In the genomic region with DNA sequence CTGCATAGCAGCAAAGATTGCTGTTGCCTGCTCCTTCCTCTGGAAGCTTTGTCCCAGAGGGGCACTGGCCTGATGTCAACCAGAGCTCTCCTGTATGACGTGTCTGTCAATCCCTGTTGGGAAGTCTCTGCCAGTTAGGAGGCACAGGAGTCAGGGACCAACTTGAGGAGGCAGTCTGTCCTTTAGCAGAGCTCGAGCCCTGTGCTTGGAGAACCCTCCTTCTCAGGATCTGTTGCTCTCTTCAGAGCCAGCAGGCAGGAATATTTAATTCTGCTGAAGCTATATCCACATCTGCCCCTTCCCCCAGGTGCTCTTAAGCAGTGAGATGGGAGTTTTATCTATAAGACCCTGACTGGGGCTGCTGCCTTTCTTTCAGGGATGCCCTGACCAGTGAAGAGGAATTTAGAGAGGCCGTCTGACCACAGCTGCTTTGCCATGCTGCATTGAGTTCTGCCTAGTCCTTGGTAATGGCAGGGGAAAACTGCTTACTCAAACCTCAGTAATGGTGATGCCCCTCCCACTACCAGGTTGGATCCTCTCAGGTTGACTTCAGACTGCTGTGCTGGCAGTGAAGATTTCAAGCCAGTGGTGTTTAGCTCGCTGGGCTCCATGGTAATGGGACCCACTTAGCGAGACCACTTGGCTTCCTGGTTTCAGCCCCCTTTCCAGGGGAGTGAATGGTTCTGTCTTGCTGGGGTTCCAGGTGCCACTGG, we compare ENCODE assay signal across 2 cellular contexts.
TF ChIP-seq lines count a peak whose summit lies in the region.

No MANE protein-coding gene starts in this region.

TF ChIP-seq in HepG2, 621 proteins besides CTCF, POLR2A, EP300 and RAD21:
- no peak for TF ChIP-seq KDM6A (CRISPR knock-in tag; IDR thresholded peaks at IDR 0.05; ENCODE audit: low read depth)
- TF ChIP-seq TGIF2 (CRISPR knock-in tag; IDR thresholded peaks at IDR 0.05): no peak
- no peak for TF ChIP-seq BRCA1 (CRISPR knock-in tag; IDR thresholded peaks at IDR 0.05)
- no peak for TF ChIP-seq ZNF350 (CRISPR knock-in tag; IDR thresholded peaks at IDR 0.05; ENCODE audit: borderline replicate concordance, low read depth)
- no peak for TF ChIP-seq HOXA5 (CRISPR knock-in tag; IDR thresholded peaks at IDR 0.05)
- peak; percentile 29 for TF ChIP-seq ZNF883 (CRISPR knock-in tag; IDR thresholded peaks at IDR 0.05; ENCODE audit: not compliant biosample characterization)
- TF ChIP-seq, protein P1, sequence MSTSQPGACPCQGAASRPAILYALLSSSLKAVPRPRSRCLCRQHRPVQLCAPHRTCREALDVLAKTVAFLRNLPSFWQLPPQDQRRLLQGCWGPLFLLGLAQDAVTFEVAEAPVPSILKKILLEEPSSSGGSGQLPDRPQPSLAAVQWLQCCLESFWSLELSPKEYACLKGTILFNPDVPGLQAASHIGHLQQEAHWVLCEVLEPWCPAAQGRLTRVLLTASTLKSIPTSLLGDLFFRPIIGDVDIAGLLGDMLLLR (CRISPR knock-in tag; IDR thresholded peaks at IDR 0.05): no peak
- no peak for TF ChIP-seq PHF5A (CRISPR knock-in tag; IDR thresholded peaks at IDR 0.05; ENCODE audit: low read depth, unreplicated experiment)
- 0 out of 2 replicates have a peak, but pooled peaks have one; percentile 18 for TF ChIP-seq ZNF501 (CRISPR knock-in tag; IDR thresholded peaks at IDR 0.05)
- 0 out of 2 replicates have a peak, but pooled peaks have one; percentile 16 for TF ChIP-seq ZMYM4 (CRISPR knock-in tag; IDR thresholded peaks at IDR 0.05)
- no peak for TF ChIP-seq ZNF709 (CRISPR knock-in tag; IDR thresholded peaks at IDR 0.05)
- no peak for TF ChIP-seq ZNF20 (CRISPR knock-in tag; IDR thresholded peaks at IDR 0.05)

TF ChIP-seq in WTC11, 78 proteins besides CTCF, POLR2A, EP300 and RAD21:
- TF ChIP-seq CBFB (CRISPR knock-in tag; IDR thresholded peaks at IDR 0.05; ENCODE audit: low read depth) (no peak), JUN (CRISPR knock-in tag; IDR thresholded peaks at IDR 0.05) (no peak), GRHL2 (CRISPR knock-in tag; IDR thresholded peaks at IDR 0.05; ENCODE audit: insufficient replicate concordance, severe bottlenecking) (no peak), ZNF416 (CRISPR knock-in tag; IDR thresholded peaks at IDR 0.05) (no peak), ZNF263 (CRISPR knock-in tag; IDR thresholded peaks at IDR 0.05; ENCODE audit: low read depth) (no peak), HMGA2 (CRISPR knock-in tag; IDR thresholded peaks at IDR 0.05) (no peak), EMX1 (CRISPR knock-in tag; IDR thresholded peaks at IDR 0.05) (no peak)
- TF ChIP-seq, protein P2, sequence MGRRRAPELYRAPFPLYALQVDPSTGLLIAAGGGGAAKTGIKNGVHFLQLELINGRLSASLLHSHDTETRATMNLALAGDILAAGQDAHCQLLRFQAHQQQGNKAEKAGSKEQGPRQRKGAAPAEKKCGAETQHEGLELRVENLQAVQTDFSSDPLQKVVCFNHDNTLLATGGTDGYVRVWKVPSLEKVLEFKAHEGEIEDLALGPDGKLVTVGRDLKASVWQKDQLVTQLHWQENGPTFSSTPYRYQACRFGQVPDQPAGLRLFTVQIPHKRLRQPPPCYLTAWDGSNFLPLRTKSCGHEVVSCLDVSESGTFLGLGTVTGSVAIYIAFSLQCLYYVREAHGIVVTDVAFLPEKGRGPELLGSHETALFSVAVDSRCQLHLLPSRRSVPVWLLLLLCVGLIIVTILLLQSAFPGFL (CRISPR knock-in tag; IDR thresholded peaks at IDR 0.05; ENCODE audit: borderline replicate concordance): no peak
- TF ChIP-seq, protein P3, sequence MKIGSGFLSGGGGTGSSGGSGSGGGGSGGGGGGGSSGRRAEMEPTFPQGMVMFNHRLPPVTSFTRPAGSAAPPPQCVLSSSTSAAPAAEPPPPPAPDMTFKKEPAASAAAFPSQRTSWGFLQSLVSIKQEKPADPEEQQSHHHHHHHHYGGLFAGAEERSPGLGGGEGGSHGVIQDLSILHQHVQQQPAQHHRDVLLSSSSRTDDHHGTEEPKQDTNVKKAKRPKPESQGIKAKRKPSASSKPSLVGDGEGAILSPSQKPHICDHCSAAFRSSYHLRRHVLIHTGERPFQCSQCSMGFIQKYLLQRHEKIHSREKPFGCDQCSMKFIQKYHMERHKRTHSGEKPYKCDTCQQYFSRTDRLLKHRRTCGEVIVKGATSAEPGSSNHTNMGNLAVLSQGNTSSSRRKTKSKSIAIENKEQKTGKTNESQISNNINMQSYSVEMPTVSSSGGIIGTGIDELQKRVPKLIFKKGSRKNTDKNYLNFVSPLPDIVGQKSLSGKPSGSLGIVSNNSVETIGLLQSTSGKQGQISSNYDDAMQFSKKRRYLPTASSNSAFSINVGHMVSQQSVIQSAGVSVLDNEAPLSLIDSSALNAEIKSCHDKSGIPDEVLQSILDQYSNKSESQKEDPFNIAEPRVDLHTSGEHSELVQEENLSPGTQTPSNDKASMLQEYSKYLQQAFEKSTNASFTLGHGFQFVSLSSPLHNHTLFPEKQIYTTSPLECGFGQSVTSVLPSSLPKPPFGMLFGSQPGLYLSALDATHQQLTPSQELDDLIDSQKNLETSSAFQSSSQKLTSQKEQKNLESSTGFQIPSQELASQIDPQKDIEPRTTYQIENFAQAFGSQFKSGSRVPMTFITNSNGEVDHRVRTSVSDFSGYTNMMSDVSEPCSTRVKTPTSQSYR (CRISPR knock-in tag; IDR thresholded peaks at IDR 0.05): no peak
